ENCODE assay signal across 9 cellular contexts in the genomic region with DNA sequence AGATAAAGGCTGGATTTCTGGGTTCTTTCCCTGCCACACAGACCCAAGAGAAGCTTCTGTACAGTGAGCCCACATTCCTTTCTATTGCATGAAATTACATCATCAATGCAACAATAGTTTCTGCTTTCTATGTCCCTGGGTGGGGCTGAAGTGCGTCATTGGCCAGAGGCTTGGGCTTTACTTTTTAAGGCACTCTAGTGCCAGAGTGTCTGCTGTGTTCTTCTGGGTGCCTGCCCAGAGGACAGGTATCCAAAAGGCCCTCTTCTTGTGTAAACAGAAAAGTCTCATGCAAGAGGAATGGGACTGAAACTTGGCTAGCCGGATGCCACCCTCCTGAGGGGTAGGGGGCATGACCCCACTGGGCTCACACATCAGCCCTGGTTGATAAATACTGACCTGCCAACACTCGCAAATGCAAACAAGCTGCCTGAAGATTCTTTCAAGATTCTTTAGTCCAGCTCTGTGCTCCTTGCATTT. TPM values are rescaled to one million over a fixed set of nuclear protein-coding genes. Genes with fewer than 3 reads are reported as not detected.
A peak's percentile ranks its signal among the peaks of the same experiment; 100 is the strongest.
DNase-seq lines count a peak whose midpoint lies in the region; TF ChIP-seq lines count a peak whose summit lies in the region.
"Had no signal": no experiment of that assay in that cellular context is flagged by ENCODE, and none has a peak within 500 bp of the region (broad histone marks: within the 10 kb centered on the region; RNA-seq: fewer than 3 reads in every experiment).

No MANE protein-coding gene starts in this region.

- peaks cover 2% of the 10 kb centered on the region for H3K27me3 Mint-ChIP-seq in glutamatergic neuron (ENCODE audit: unreplicated experiment)

- TF ChIP-seq CTCF in dorsolateral prefrontal cortex (IDR thresholded peaks at IDR 0.05 in 54 of 56, conservative IDR thresholded peaks at IDR 0.05 in 2 of 56; ENCODE audit: low read depth in 1 of 56, partially characterized antibody in 56 of 56) (no peak), glutamatergic neuron (IDR thresholded peaks at IDR 0.05; ENCODE audit: partially characterized antibody, unreplicated experiment) (no peak)

- H3K27me3 ChIP-seq in dorsolateral prefrontal cortex, result peaks cover 0 to 7% (median 0%) of the 10 kb centered on the region in 45 donors

- H3K27ac ChIP-seq in dorsolateral prefrontal cortex, result peak overlapping the region in 10 of 59 donors; percentile 15 to 69 (median 40)

- H3K36me3 Mint-ChIP-seq in glutamatergic neuron (ENCODE audit: unreplicated experiment), result no peaks in the 10 kb centered on the region

- no peak overlapping the region for H3K4me3 Mint-ChIP-seq in glutamatergic neuron (ENCODE audit: unreplicated experiment)
- H3K4me3 Mint-ChIP-seq: nephron had no signal

- H3K27ac Mint-ChIP-seq in glutamatergic neuron (ENCODE audit: unreplicated experiment), result no peak overlapping the region

- no peak overlapping the region for H3K4me3 ChIP-seq in dorsolateral prefrontal cortex

- H3K4me1 Mint-ChIP-seq in glutamatergic neuron (ENCODE audit: low read depth, unreplicated experiment), result no peaks in the 10 kb centered on the region

- intact Hi-C loops in dorsolateral prefrontal cortex (cut with DNase I), result no loop called here

- H3K9me3 Mint-ChIP-seq in glutamatergic neuron (ENCODE audit: unreplicated experiment), result peaks cover 1% of the 10 kb centered on the region
- H3K9me3 Mint-ChIP-seq: nephron had no signal

- DNase-seq in NCI-H510A treated with DMSO at 0.1 percent for 48 hours (lab: John Stamatoyannopoulos, UW) (peak; percentile 10), NCI-H510A (lab: John Stamatoyannopoulos, UW) (no peak), amniotic epithelial cell (ENCODE audit: low read depth) (peak; percentile 93), islet precursor cell (peak; percentile 64), ureter (ENCODE audit: low spot score) (peak; percentile 71), NCI-H524 treated with DMSO at 0.1 percent for 48 hours (lab: John Stamatoyannopoulos, UW) (no peak), dorsolateral prefrontal cortex (no peak), glutamatergic neuron (no peak)

RNA-seq across cellular contexts. Expression of a gene that starts 5.9 kb away (rescaled TPM):
- 0.62 TPM for total RNA-seq in ureter
- total RNA-seq in dorsolateral prefrontal cortex, result 1 to 10 TPM in 3 of 120 experiments, under 1 TPM in 82, not detected in 35; 0.21 to 1.3 (median 0.44) TPM
- total RNA-seq in glutamatergic neuron (ENCODE audit: unreplicated experiment), result not detected

RNA-seq across cellular contexts. Expression of a gene that starts 11.0 kb away (rescaled TPM):
- total RNA-seq in ureter, result not detected
- total RNA-seq in dorsolateral prefrontal cortex, result 1 to 10 TPM in 14 of 120 experiments, under 1 TPM in 80, not detected in 26; 0.20 to 2.7 (median 0.59) TPM
- not detected for total RNA-seq in glutamatergic neuron (ENCODE audit: unreplicated experiment)

RNA-seq across cellular contexts. Expression of a gene that starts 40.8 kb away (rescaled TPM):
- total RNA-seq in ureter (not detected), dorsolateral prefrontal cortex (1 to 10 TPM in 12 of 120 experiments, under 1 TPM in 72, not detected in 36; 0.22 to 2.9 (median 0.56) TPM), glutamatergic neuron (ENCODE audit: unreplicated experiment) (not detected)

RNA-seq across cellular contexts. Expression of a gene that starts 47.3 kb away (rescaled TPM):
- 2,511 TPM for total RNA-seq in ureter
- 1 to 10 TPM in 37 of 120 experiments, under 1 TPM in 12, not detected in 71; 0.36 to 4.9 (median 1.5) TPM for total RNA-seq in dorsolateral prefrontal cortex
- not detected for total RNA-seq in glutamatergic neuron (ENCODE audit: unreplicated experiment)

Comparison
In these comparisons a context has a peak if more than half of its experiments do, and no peak if none do; other contexts are left out.
1. DNase-seq: peak in NCI-H510A treated with DMSO at 0.1 percent for 48 hours (single experiment), amniotic epithelial cell (single experiment), islet precursor cell (single experiment) and ureter (single experiment); none in NCI-H510A (single experiment), NCI-H524 treated with DMSO at 0.1 percent for 48 hours (single experiment), dorsolateral prefrontal cortex (0 of 10) and glutamatergic neuron (single experiment).